ENCODE assay signal across 22 cellular contexts in genomic region chr14:27715561-27715960, GRCh38.
"Had no signal": no experiment of that assay in that cellular context is flagged by ENCODE, and none has a peak within 500 bp of the region (broad histone marks: within the 10 kb centered on the region; RNA-seq: fewer than 3 reads in every experiment).

No MANE protein-coding gene starts in this region.

- DNase-seq: colonic mucosa; cortex of kidney; effector CD8-positive, alpha-beta T cell; effector memory CD8-positive, alpha-beta T cell; foreskin fibroblast; foreskin melanocyte; gastrocnemius medialis; glutamatergic neuron; head of caudate nucleus; heart right ventricle; hippocampal formation; left cardiac atrium; left lung; left ventricle myocardium superior; lower lobe of right lung; mesenchymal stem cell; midbrain; naive thymus-derived CD4-positive, alpha-beta T cell had no signal

- H3K27ac ChIP-seq: colonic mucosa, esophagus muscularis mucosa, gastrocnemius medialis, heart right ventricle, left lung, lower lobe of right lung had no signal

- H3K36me3 ChIP-seq: colonic mucosa, esophagus muscularis mucosa, gastrocnemius medialis, heart right ventricle, left lung, lower lobe of right lung had no signal

- H3K27me3 ChIP-seq: colonic mucosa, esophagus muscularis mucosa, gastrocnemius medialis, heart right ventricle, left lung had no signal

- H3K4me1 ChIP-seq: colonic mucosa, esophagus muscularis mucosa, gastrocnemius medialis, heart right ventricle, left lung, lower lobe of right lung had no signal

- H3K4me3 ChIP-seq: colonic mucosa, esophagus muscularis mucosa, gastrocnemius medialis, heart right ventricle, left lung, lower lobe of right lung had no signal

- ATAC-seq: effector memory CD8-positive, alpha-beta T cell; gastrocnemius medialis; heart right ventricle; left cardiac atrium; left lung; left ventricle myocardium superior; lower lobe of right lung; naive thymus-derived CD4-positive, alpha-beta T cell had no signal

- FAIRE-seq: endothelial cell of umbilical vein, islet of Langerhans, keratinocyte had no signal

- H3K9me3 ChIP-seq: colonic mucosa, esophagus muscularis mucosa, gastrocnemius medialis had no signal
